ENCODE assay signal across 1 cellular context in genomic region chrY:14798010-14798409, GRCh38.
TF ChIP-seq lines count a peak whose summit lies in the region.

No MANE protein-coding gene starts in this region.

TF ChIP-seq in HepG2, 621 proteins besides CTCF, POLR2A, EP300 and RAD21 (continued from another document):
- TF ChIP-seq MAFK (conservative IDR thresholded peaks at IDR 0.05 in 1 of 2, IDR thresholded peaks at IDR 0.05 in 1 of 2; ENCODE audit: low read length in 2 of 2) (peak; percentile 9 to 58; a peak in 2 of 4 replicates), MAFF (IDR thresholded peaks at IDR 0.05; ENCODE audit: low read depth, low read length) (0 out of 2 replicates have a peak, but pooled peaks have one; percentile 21), HINFP (CRISPR knock-in tag; IDR thresholded peaks at IDR 0.05; ENCODE audit: low read depth) (no peak), NFE2L2 (IDR thresholded peaks at IDR 0.05; ENCODE audit: low read length) (peak; percentile 67)
TF ChIP-seq in HepG2: peak in this region for 3.
